In the genomic region with DNA sequence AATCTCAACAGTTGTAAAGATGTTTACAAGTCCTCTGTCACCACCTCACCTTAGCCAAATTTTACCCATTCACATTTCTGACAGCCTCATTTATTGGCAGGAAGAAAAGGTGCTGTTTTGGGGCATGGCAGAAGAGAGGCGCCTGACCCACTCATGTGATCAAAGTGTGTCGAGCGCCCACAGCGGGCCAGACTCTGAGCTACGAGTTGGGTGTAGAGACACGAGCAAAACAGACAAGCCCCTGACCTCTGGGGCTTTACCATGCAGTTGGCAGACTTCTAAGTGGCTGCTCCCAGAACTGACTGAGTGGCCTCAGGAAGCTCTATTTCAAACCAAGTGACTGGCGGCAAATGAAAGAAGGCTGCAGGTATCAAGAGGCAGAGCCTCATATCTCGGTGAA, we compare ENCODE assay signal across 11 cellular contexts.
A peak's percentile ranks its signal among the peaks of the same experiment; 100 is the strongest.
DNase-seq lines count a peak whose midpoint lies in the region; ATAC-seq, FAIRE-seq and TF ChIP-seq lines count a peak whose summit lies in the region.
"Had no signal": no experiment of that assay in that cellular context is flagged by ENCODE, and none has a peak within 500 bp of the region (broad histone marks: within the 10 kb centered on the region; RNA-seq: fewer than 3 reads in every experiment).

No MANE protein-coding gene starts in this region.

- peaks cover 24% of the 10 kb centered on the region for H3K4me1 ChIP-seq in CD8-positive, alpha-beta memory T cell (ENCODE audit: insufficient read depth, low read length)
- H3K4me1 ChIP-seq in MM.1S (ENCODE audit: low read length) (peaks cover 36% of the 10 kb centered on the region), GM12878 (ENCODE audit: control insufficient read depth, insufficient read depth, low read length) (peaks cover 19% of the 10 kb centered on the region), kidney (ENCODE audit: control insufficient read depth in 1 of 2, insufficient read depth in 1 of 2, low read depth in 1 of 2, low read length in 2 of 2) (no peaks in the 10 kb centered on the region)

- no peak for TF ChIP-seq RAD21 in GM12878 (IDR thresholded peaks at IDR 0.05; ENCODE audit: insufficient read depth, low read depth, low read length)

- no peaks in the 10 kb centered on the region for H3K9me3 Mint-ChIP-seq in CD8-positive, alpha-beta memory T cell
- H3K9me3 Mint-ChIP-seq in nephron = peaks cover 5% of the 10 kb centered on the region

- H3K4me3 Mint-ChIP-seq in CD8-positive, alpha-beta memory T cell = peak overlapping the region; percentile 26 to 88 (median 81)
- no peak overlapping the region for H3K4me3 Mint-ChIP-seq in nephron

- RAD21 ChIA-PET in GM12878 (lab: Charles Lee; ENCODE audit: unreplicated experiment) = interaction anchor here (1.1 to 2.0 kb wide), 6 partner anchors 13 to 341 kb away, joined by 3 to 8 read pairs (median 4); no protein-coding TSS in a partner anchor

- in situ Hi-C loops in GM12878 (cut with MboI) = no loop called here

- SMC1A ChIA-PET in GM12878 (lab: Charles Lee; ENCODE audit: uncharacterized antibody, unreplicated experiment) = interaction anchor here (0.8 to 6.9 kb wide), 11 partner anchors 9 to 339 kb away, joined by 3 to 43 read pairs (median 4); no protein-coding TSS in a partner anchor

- H3K36me3 ChIP-seq in CD8-positive, alpha-beta memory T cell (ENCODE audit: insufficient read depth, low read length) = no peaks in the 10 kb centered on the region
- H3K36me3 ChIP-seq in MM.1S (replicated peaks; ENCODE audit: insufficient read depth, low read length) = no peaks in the 10 kb centered on the region
- H3K36me3 ChIP-seq in GM12878 (ENCODE audit: control insufficient read depth in 2 of 2, insufficient read depth in 2 of 2, low read length in 1 of 2) = no peaks in the 10 kb centered on the region
- H3K36me3 ChIP-seq in kidney (ENCODE audit: control insufficient read depth in 1 of 2, insufficient read depth in 2 of 2, low read length in 2 of 2) = no peaks in the 10 kb centered on the region

- intact Hi-C loops in GM12878 (cut with micrococcal nuclease; ENCODE audit: unreplicated experiment) (loop anchor here (2.0 to 10.0 kb wide), 5 partner anchors 40 to 542 kb away; partner anchors contain the start of genes BEND3 and PDSS2), kidney (cut with DNase I) (no loop called here)

- no peak overlapping the region for H3K9ac ChIP-seq in MM.1S (ENCODE audit: low read length)
- H3K9ac ChIP-seq in GM12878 (ENCODE audit: control insufficient read depth, insufficient read depth, low read length) = no peak overlapping the region
- no peak overlapping the region for H3K9ac ChIP-seq in kidney (ENCODE audit: low read length in 2 of 2)

- no peak overlapping the region for H3K4me3 ChIP-seq in CD8-positive, alpha-beta memory T cell (ENCODE audit: low read length)
- H3K4me3 ChIP-seq in MM.1S (ENCODE audit: low read length) = no peak overlapping the region
- no peak overlapping the region for H3K4me3 ChIP-seq in GM12878
- no peak overlapping the region for H3K4me3 ChIP-seq in kidney (ENCODE audit: low read length in 2 of 2)

- H3K9me2 ChIP-seq in MM.1S (replicated peaks; ENCODE audit: insufficient read depth, low read length) = no peaks in the 10 kb centered on the region

- H2AFZ ChIP-seq in MM.1S (ENCODE audit: low read length) (no peak overlapping the region), GM12878 (ENCODE audit: control insufficient read depth, low read depth, low read length) (peak overlapping the region; percentile 1; the same call in 1 of the 2 replicates)

- FAIRE-seq in GM12878 (lab: Jason Lieb, UNC) (peak; percentile 18), kidney (lab: Jason Lieb, UNC) (no peak)
- FAIRE-seq: keratinocyte had no signal

- H3K4me2 ChIP-seq in MM.1S (ENCODE audit: low read depth, low read length) (peak overlapping the region; percentile 31; the same call in 1 of the 2 replicates), GM12878 (ENCODE audit: control insufficient read depth, insufficient read depth) (peak overlapping the region; percentile 95)

- H3K27ac Mint-ChIP-seq in CD8-positive, alpha-beta memory T cell = peak overlapping the region; percentile 17 to 83 (median 60)
- peak overlapping the region; percentile 86 to 97 (median 95) for H3K27ac Mint-ChIP-seq in nephron

- H3K4me1 Mint-ChIP-seq in CD8-positive, alpha-beta memory T cell = peaks cover 34 to 39% (median 37%) of the 10 kb centered on the region in 3 donors
- peaks cover 65% of the 10 kb centered on the region for H3K4me1 Mint-ChIP-seq in nephron

- CTCF ChIA-PET in CD8-positive, alpha-beta memory T cell (lab: Charles Lee) = interaction anchor here (0.7 to 1.6 kb wide), 5 partner anchors 21 to 196 kb away, joined by 3 to 5 read pairs (median 3); no protein-coding TSS in a partner anchor
- CTCF ChIA-PET in GM12878 (lab: Yijun Ruan, JAX) = interaction anchor here (0.9 to 4.8 kb wide), 9 partner anchors 13 to 479 kb away, joined by 3 to 31 read pairs (median 4); no protein-coding TSS in a partner anchor

- H3K79me2 ChIP-seq in MM.1S (ENCODE audit: low read length) (no peaks in the 10 kb centered on the region), GM12878 (ENCODE audit: control insufficient read depth, insufficient read depth, low read length) (no peaks in the 10 kb centered on the region)

- POLR2A ChIA-PET in CD8-positive, alpha-beta memory T cell (lab: Charles Lee) = interaction anchor here (0.6 to 1.1 kb wide), 2 partner anchors 38 to 482 kb away, joined by 3 to 11 read pairs; no protein-coding TSS in a partner anchor
- POLR2A ChIA-PET in GM12878 (lab: Charles Lee) = interaction anchor here (0.5 to 2.1 kb wide), 5 partner anchors 8 to 52 kb away, joined by 3 to 9 read pairs (median 5); no protein-coding TSS in a partner anchor

- H3K27me3 Mint-ChIP-seq in CD8-positive, alpha-beta memory T cell = peaks cover 0 to 5% of the 10 kb centered on the region in 2 donors
- no peaks in the 10 kb centered on the region for H3K27me3 Mint-ChIP-seq in nephron (ENCODE audit: low read depth)

- no peaks in the 10 kb centered on the region for H3K27me3 ChIP-seq in CD8-positive, alpha-beta memory T cell (ENCODE audit: insufficient read depth, low read length, poor library complexity, severe bottlenecking)
- H3K27me3 ChIP-seq in MM.1S (replicated peaks; ENCODE audit: insufficient read depth, low read length) (no peaks in the 10 kb centered on the region), GM12878 (replicated peaks in 1 of 2; ENCODE audit: control insufficient read depth in 2 of 2, insufficient read depth in 2 of 2, low read length in 1 of 2) (no peaks in the 10 kb centered on the region)

- no peak overlapping the region for H3K27ac ChIP-seq in CD8-positive, alpha-beta memory T cell (ENCODE audit: low read depth, low read length)
- no peak overlapping the region for H3K27ac ChIP-seq in MM.1S (ENCODE audit: low read length)
- H3K27ac ChIP-seq in GM12878 (ENCODE audit: control insufficient read depth, insufficient read depth) = peak overlapping the region; percentile 66
- no peak overlapping the region for H3K27ac ChIP-seq in kidney (ENCODE audit: low read depth in 2 of 2, low read length in 2 of 2)

- DNase-seq in CD8-positive, alpha-beta memory T cell = peak in 1 of 5 donors; percentile 7
- no peak for DNase-seq in MM.1S
- DNase-seq in GM12878 (ENCODE audit: low read depth, low spot score) = no peak
- no peak for DNase-seq in COLO668 (lab: John Stamatoyannopoulos, UW; ENCODE audit: unreplicated experiment)
- DNase-seq in kidney = no peak
- no peak for DNase-seq in NCI-H128 (lab: John Stamatoyannopoulos, UW; ENCODE audit: unreplicated experiment)
- DNase-seq: NCI-H2171 treated with DMSO at 0.1 percent for 48 hours; stimulated activated naive CD4-positive, alpha-beta T cell treated with Interleukin-2 at 50 U/mL for 16 hours had no signal

- no peak for TF ChIP-seq CTCF in MM.1S (IDR thresholded peaks at IDR 0.05; ENCODE audit: low read length)
- TF ChIP-seq CTCF in GM12878 (IDR thresholded peaks at IDR 0.05 in 2 of 3, conservative IDR thresholded peaks at IDR 0.05 in 1 of 3; ENCODE audit: control insufficient read depth in 2 of 3, extremely low read depth in 1 of 3, insufficient read depth in 1 of 3, low read depth in 3 of 3, low read length in 3 of 3) = no peak
- no peak for TF ChIP-seq CTCF in nephron (IDR thresholded peaks at IDR 0.05; ENCODE audit: unreplicated experiment in 3 of 3)
- TF ChIP-seq CTCF in kidney (IDR thresholded peaks at IDR 0.05; ENCODE audit: borderline replicate concordance, extremely low read depth, insufficient read depth) = no peak

- H3K36me3 Mint-ChIP-seq in CD8-positive, alpha-beta memory T cell = peaks cover 0 to 3% (median 0%) of the 10 kb centered on the region in 3 donors
- H3K36me3 Mint-ChIP-seq in nephron (ENCODE audit: low read depth) = peaks cover 30% of the 10 kb centered on the region
- H3K36me3 Mint-ChIP-seq: CD14-positive monocyte had no signal

- WGBS in GM12878 (ENCODE audit: insufficient coverage, insufficient replicate concordance, low lambda C conversion rate, missing lambda C conversion rate) = 23% methylated on average over 8 of the region's 8 CpGs

- H3F3A ChIP-seq in MM.1S (ENCODE audit: insufficient read depth, low read length) = peaks cover 15% of the 10 kb centered on the region

- no peak for TF ChIP-seq EP300 in GM12878 (IDR thresholded peaks at IDR 0.05; ENCODE audit: borderline replicate concordance in 1 of 2, control insufficient read depth in 1 of 2, low read depth in 2 of 2, low read length in 2 of 2)

- H4K20me1 ChIP-seq in MM.1S (ENCODE audit: insufficient read depth, low read length) (no peaks in the 10 kb centered on the region), GM12878 (ENCODE audit: control insufficient read depth, insufficient read depth) (no peaks in the 10 kb centered on the region)

- no peaks in the 10 kb centered on the region for H3K9me3 ChIP-seq in CD8-positive, alpha-beta memory T cell (ENCODE audit: low read length)
- H3K9me3 ChIP-seq in MM.1S (replicated peaks; ENCODE audit: insufficient read depth, low read length) (no peaks in the 10 kb centered on the region), GM12878 (replicated peaks; ENCODE audit: control insufficient read depth, insufficient read depth, low read length) (no peaks in the 10 kb centered on the region), kidney (ENCODE audit: control insufficient read depth in 1 of 2, low read length in 2 of 2) (no peaks in the 10 kb centered on the region)

- ATAC-seq in GM12878 = peak; percentile 22

- no peak for TF ChIP-seq POLR2A in GM12878 (IDR thresholded peaks at IDR 0.05; ENCODE audit: low read depth, low read length)

- BruUV-seq in GM12878 (replicated peaks; lab: Mats Ljungman, UMichigan) = no TSS peak

TF ChIP-seq in GM12878, 131 proteins besides CTCF, POLR2A, EP300 and RAD21:
- TF ChIP-seq ZNF274 (IDR thresholded peaks at IDR 0.05; ENCODE audit: insufficient read depth, insufficient read length) (no peak), RAD51 (IDR thresholded peaks at IDR 0.05) (peak; percentile 61; the same call in 1 of the 2 replicates)

Comparison
In these comparisons a context has a peak if more than half of its experiments do, and no peak if none do; other contexts are left out.
1. H3K4me3 Mint-ChIP-seq: peak in CD8-positive, alpha-beta memory T cell (7 of 7); none in nephron (0 of 3).